ENCODE assay signal across 9 cellular contexts in genomic region chr4:4289055-4289454, GRCh38. TPM values are rescaled to one million over a fixed set of nuclear protein-coding genes. Genes with fewer than 3 reads are reported as not detected.
DNase-seq lines count a peak whose midpoint lies in the region; ATAC-seq and TF ChIP-seq lines count a peak whose summit lies in the region.
"Had no signal": no experiment of that assay in that cellular context is flagged by ENCODE, and none has a peak within 500 bp of the region (broad histone marks: within the 10 kb centered on the region; RNA-seq: fewer than 3 reads in every experiment).

No MANE protein-coding gene starts in this region.

- peaks cover 18% of the 10 kb centered on the region for H3K4me1 Mint-ChIP-seq in progenitor cell of endocrine pancreas (ENCODE audit: low read depth)

- peaks cover 10 to 44% (median 20%) of the 10 kb centered on the region in 3 donors for H3K4me1 ChIP-seq in esophagus squamous epithelium

- H3K4me3 Mint-ChIP-seq in progenitor cell of endocrine pancreas (ENCODE audit: low read depth): peak overlapping the region; percentile 95

- TF ChIP-seq CTCF in esophagus squamous epithelium (IDR thresholded peaks at IDR 0.05) (no peak), progenitor cell of endocrine pancreas (IDR thresholded peaks at IDR 0.05; ENCODE audit: unreplicated experiment) (no peak)

- H3K9me3 Mint-ChIP-seq in progenitor cell of endocrine pancreas (ENCODE audit: low read depth): no peaks in the 10 kb centered on the region

- H3K27me3 Mint-ChIP-seq in progenitor cell of endocrine pancreas: no peaks in the 10 kb centered on the region

- H3K27ac ChIP-seq in esophagus squamous epithelium: peak overlapping the region in 2 of 4 donors; percentile 89 to 93

- no peaks in the 10 kb centered on the region for H3K36me3 Mint-ChIP-seq in progenitor cell of endocrine pancreas (ENCODE audit: insufficient read depth)

- DNase-seq in RKO (ENCODE audit: low spot score) (peak; percentile 29), esophagus squamous epithelium (lab: John Stamatoyannopoulos, UW) (no peak), progenitor cell of endocrine pancreas (ENCODE audit: low spot score, unreplicated experiment) (no peak), middle frontal gyrus (ENCODE audit: extremely low spot score, low spot score) (no peak), RPMI8226 (no peak), NCI-H1092 treated with DMSO at 0.1 percent for 48 hours (lab: John Stamatoyannopoulos, UW) (no peak)
- DNase-seq: posterior cingulate gyrus had no signal

- H3K36me3 ChIP-seq in esophagus squamous epithelium: peaks cover 0 to 31% (median 0%) of the 10 kb centered on the region in 3 donors

- no peak for TF ChIP-seq POLR2A in esophagus squamous epithelium (IDR thresholded peaks at IDR 0.05)

- 10 to 26% methylated on average over 3 of the region's 3 CpGs for WGBS in esophagus squamous epithelium, 2 donors

- H3K27me3 ChIP-seq in esophagus squamous epithelium: no peaks in the 10 kb centered on the region

- H3K27ac Mint-ChIP-seq in progenitor cell of endocrine pancreas: no peak overlapping the region

- no peaks in the 10 kb centered on the region for H3K9me3 ChIP-seq in esophagus squamous epithelium

- no peak for ATAC-seq in HG02623 (IDR thresholded peaks at IDR 0.05; ENCODE audit: unreplicated experiment)

- intact Hi-C loops in esophagus squamous epithelium (cut with DNase I): no loop called here

- H3K4me3 ChIP-seq in GM08714 (ENCODE audit: low read length) (peak overlapping the region; percentile 90), esophagus squamous epithelium (peak overlapping the region; percentile 78 to 97 (median 94))

RNA-seq across cellular contexts. Expression of gene LYAR, which starts 0.9 kb away (rescaled TPM):
- 10 to 100 TPM in 3 of 4 donors, 1 to 10 TPM in 1; 9.1 to 35.7 (median 22.0) TPM for total RNA-seq in esophagus squamous epithelium
- total RNA-seq in progenitor cell of endocrine pancreas: 18.7 and 20.4 TPM in 2 replicates

RNA-seq across cellular contexts. Expression of gene ZBTB49, which starts 1.0 kb away (rescaled TPM):
- 1 to 10 TPM; 1.7 to 6.3 (median 4.4) TPM for total RNA-seq in esophagus squamous epithelium
- total RNA-seq in progenitor cell of endocrine pancreas: 10.0 and 12.5 TPM in 2 replicates

RNA-seq across cellular contexts. Expression of gene TMEM128, which starts 41.0 kb away (rescaled TPM):
- total RNA-seq in esophagus squamous epithelium (10 to 100 TPM in 3 of 4 donors, 1 to 10 TPM in 1; 8.6 to 15.1 (median 11.6) TPM), progenitor cell of endocrine pancreas (22.5 and 24.5 TPM in 2 replicates)
